10 cellular contexts compared by ENCODE assay signal in the genomic region with DNA sequence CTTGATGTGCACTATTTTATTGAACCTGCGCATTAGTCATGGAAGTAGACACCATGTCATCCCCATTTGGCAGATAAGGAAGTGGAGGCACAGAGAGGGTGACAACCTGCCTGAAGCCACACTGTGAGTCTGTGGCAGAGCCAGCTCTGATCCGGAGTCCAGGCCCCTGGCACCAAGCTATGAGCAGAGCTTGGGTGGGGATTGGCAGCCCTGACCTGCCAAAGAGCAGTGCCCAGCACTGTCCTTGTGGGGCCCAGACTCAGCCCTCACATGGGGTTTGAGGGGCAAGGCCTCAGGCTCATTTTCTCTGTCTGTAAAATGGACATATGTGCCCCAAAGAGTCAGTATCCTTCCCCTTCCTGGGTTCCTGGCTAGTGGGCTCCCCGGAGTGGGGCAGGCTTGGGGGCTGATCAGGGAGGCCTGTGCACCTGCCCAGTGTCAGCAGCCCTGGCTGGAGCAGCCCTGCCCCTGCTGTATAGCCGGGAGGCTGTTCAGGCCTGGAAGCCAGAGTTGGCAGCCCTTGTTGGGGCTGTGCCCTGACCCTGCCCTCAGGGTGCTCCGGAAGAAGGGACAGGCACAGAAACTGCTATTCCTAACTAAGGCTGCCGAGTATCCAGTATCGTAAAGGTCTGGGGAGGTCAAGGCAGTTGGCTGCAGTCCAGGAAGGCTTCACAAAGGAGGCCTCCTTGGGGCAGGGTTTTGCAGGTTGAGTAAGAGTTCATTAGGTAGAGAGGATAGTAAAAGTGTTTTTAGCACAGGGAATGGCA. TPM values are rescaled to one million over a fixed set of nuclear protein-coding genes. Genes with fewer than 3 reads are reported as not detected.
DNase-seq lines count a peak whose midpoint lies in the region; ATAC-seq and TF ChIP-seq lines count a peak whose summit lies in the region.
"Had no signal": no experiment of that assay in that cellular context is flagged by ENCODE, and none has a peak within 500 bp of the region (broad histone marks: within the 10 kb centered on the region; RNA-seq: fewer than 3 reads in every experiment).

No MANE protein-coding gene starts in this region.

- H3K27me3 ChIP-seq in RWPE2 (ENCODE audit: insufficient read depth, poor library complexity, severe bottlenecking): no peaks in the 10 kb centered on the region
- no peaks in the 10 kb centered on the region for H3K27me3 ChIP-seq in muscle layer of colon (ENCODE audit: control insufficient read depth in 1 of 2, insufficient read depth in 2 of 2, low read length in 2 of 2)
- H3K27me3 ChIP-seq in MG63: no peaks in the 10 kb centered on the region
- no peaks in the 10 kb centered on the region for H3K27me3 ChIP-seq in A673 (replicated peaks; ENCODE audit: insufficient read depth, low read depth, low read length, poor library complexity)

- H3K9ac ChIP-seq in muscle layer of colon (ENCODE audit: low read length): no peak overlapping the region

- H3K36me3 ChIP-seq in RWPE2 (ENCODE audit: low read depth) (no peaks in the 10 kb centered on the region), muscle layer of colon (ENCODE audit: insufficient read depth, low read length) (no peaks in the 10 kb centered on the region), MG63 (peaks cover 7% of the 10 kb centered on the region), A673 (ENCODE audit: insufficient read depth, low read length, poor library complexity, severe bottlenecking) (no peaks in the 10 kb centered on the region)
- H3K36me3 ChIP-seq: WERI-Rb-1 had no signal

- BruUV-seq in A673 (replicated peaks; lab: Mats Ljungman, UMichigan): no TSS peak

- CTCF ChIA-PET in A673 (lab: Charles Lee): no interaction called here

- peaks cover 37% of the 10 kb centered on the region for H3K4me1 ChIP-seq in RWPE2 (ENCODE audit: insufficient read depth, poor library complexity, severe bottlenecking)
- H3K4me1 ChIP-seq in muscle layer of colon (ENCODE audit: insufficient read depth, low read length): peaks cover 27% of the 10 kb centered on the region
- no peaks in the 10 kb centered on the region for H3K4me1 ChIP-seq in A673 (ENCODE audit: insufficient read depth, low read length, poor library complexity, severe bottlenecking)

- H3K27ac ChIP-seq in RWPE2 (ENCODE audit: poor library complexity, severe bottlenecking): peak overlapping the region; percentile 69
- H3K27ac ChIP-seq in muscle layer of colon (ENCODE audit: low read depth, low read length): peak overlapping the region; percentile 5
- H3K27ac ChIP-seq in A673 (ENCODE audit: low read depth, low read length, poor library complexity, severe bottlenecking): no peak overlapping the region
- H3K27ac ChIP-seq: WERI-Rb-1 had no signal

- intact Hi-C loops in A673 (cut with micrococcal nuclease; ENCODE audit: unreplicated experiment): no loop called here

- H3K4me3 ChIP-seq in RWPE2 (ENCODE audit: severe bottlenecking) (no peak overlapping the region), fibroblast of pulmonary artery (replicated peaks; ENCODE audit: low read depth, low read length) (no peak overlapping the region), muscle layer of colon (ENCODE audit: low read depth in 1 of 2, low read length in 2 of 2) (no peak overlapping the region), MG63 (no peak overlapping the region), A673 (ENCODE audit: low read depth, low read length, poor library complexity, severe bottlenecking) (no peak overlapping the region)

- no peak; the same call in 2 of the 3 replicates for ATAC-seq in RWPE2 (ENCODE audit: low read depth)

- POLR2A ChIA-PET in A673 (lab: Charles Lee; ENCODE audit: low non-redundant PET): interaction anchor here (0.5 to 0.6 kb wide), 2 partner anchors 194 to 475 kb away, joined by 3 to 4 read pairs; no protein-coding TSS in a partner anchor

- DNase-seq in RWPE2 (ENCODE audit: low spot score): peak; percentile 75
- DNase-seq in fibroblast of pulmonary artery (ENCODE audit: low read depth): peak; percentile 30
- peak; percentile 45 for DNase-seq in ureter (ENCODE audit: low spot score)
- no peak for DNase-seq in MG63
- no peak for DNase-seq in NCI-H226
- DNase-seq in A673 (ENCODE audit: low spot score): no peak
- DNase-seq: activated gamma-delta T cell treated with Interleukin-2 at 50 U/mL for 16 hours, NCI-H1436 treated with DMSO at 0.1 percent for 48 hours, WERI-Rb-1 had no signal

- H3K9me3 ChIP-seq in RWPE2 (ENCODE audit: severe bottlenecking) (no peaks in the 10 kb centered on the region), muscle layer of colon (ENCODE audit: low read length) (no peaks in the 10 kb centered on the region), MG63 (no peaks in the 10 kb centered on the region), A673 (ENCODE audit: low read depth, low read length, poor library complexity, severe bottlenecking) (no peaks in the 10 kb centered on the region)

- TF ChIP-seq CTCF in RWPE2 (IDR thresholded peaks at IDR 0.05; ENCODE audit: poor library complexity, severe bottlenecking) (no peak), fibroblast of pulmonary artery (IDR thresholded peaks at IDR 0.05; ENCODE audit: low read length, missing control alignments) (no peak), A673 (conservative IDR thresholded peaks at IDR 0.05; ENCODE audit: low read depth, low read length) (no peak)

RNA-seq across cellular contexts. Expression of gene TGM2, which starts 38.7 kb away (rescaled TPM):
- total RNA-seq in ureter (143 TPM), A673 (2021) (0.43 and 0.85 TPM in 2 replicates)
- 82.5 and 111 TPM in 2 replicates for total RNA-seq in MG63 (2014; rRNA removed; shearing (Covaris generic); ENCODE audit: low replicate concordance)

Comparison
In these comparisons a context has a peak if more than half of its experiments do, and no peak if none do; other contexts are left out.
1. DNase-seq: peak in RWPE2 (single experiment), fibroblast of pulmonary artery (single experiment) and ureter (single experiment); none in MG63 (single experiment), NCI-H226 (single experiment) and A673 (single experiment).
2. RNA of gene TGM2, which starts 38.7 kb away (total RNA-seq): 143 TPM in ureter (single experiment) and 82.5 to 111 TPM in MG63; 0.43 to 0.85 TPM in A673; every median in the first group is over 10 times any median in the second.